Comparison of ENCODE assay signal across 9 cellular contexts in the genomic region with DNA sequence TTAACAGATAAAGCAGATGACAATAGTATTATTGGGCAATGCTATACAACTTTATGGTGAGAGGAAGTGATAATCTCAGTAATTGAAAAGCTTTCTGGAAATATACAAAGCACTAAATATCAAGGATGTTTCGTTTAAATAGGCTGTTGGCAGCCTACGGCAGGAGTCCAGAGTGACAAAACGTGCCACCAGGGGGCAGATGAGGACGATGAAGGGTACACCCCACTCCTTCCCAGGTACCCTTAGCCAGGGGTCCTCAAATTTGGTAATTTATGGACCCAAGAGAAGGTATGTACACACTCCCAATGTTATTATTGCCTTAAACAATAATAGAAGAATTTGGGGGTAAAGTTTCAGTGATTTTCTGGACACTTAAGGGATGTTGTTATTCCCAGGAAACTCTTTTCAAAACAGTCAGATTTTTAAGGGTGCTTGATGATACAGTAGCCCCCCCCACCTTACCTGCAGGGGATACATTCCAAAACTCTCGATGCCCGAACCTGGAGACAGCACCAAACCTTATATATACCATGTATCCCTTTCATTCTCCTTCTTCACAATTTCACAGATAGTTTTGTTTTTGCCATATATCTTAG. TPM values are rescaled to one million over a fixed set of nuclear protein-coding genes. Genes with fewer than 3 reads are reported as not detected.
A peak's percentile ranks its signal among the peaks of the same experiment; 100 is the strongest.
DNase-seq lines count a peak whose midpoint lies in the region; TF ChIP-seq lines count a peak whose summit lies in the region.
"Had no signal": no experiment of that assay in that cellular context is flagged by ENCODE, and none has a peak within 500 bp of the region (broad histone marks: within the 10 kb centered on the region; RNA-seq: fewer than 3 reads in every experiment).

No MANE protein-coding gene starts in this region.

- TF ChIP-seq CTCF in epithelial cell of esophagus (IDR thresholded peaks at IDR 0.05; ENCODE audit: insufficient read depth, low read depth, low read length, missing control alignments) (peak; percentile 53), progenitor cell of endocrine pancreas (IDR thresholded peaks at IDR 0.05; ENCODE audit: unreplicated experiment) (peak; percentile 68)

- no peak overlapping the region for H3K27ac Mint-ChIP-seq in progenitor cell of endocrine pancreas
- H3K27ac Mint-ChIP-seq in immature natural killer cell, result no peak overlapping the region
- H3K27ac Mint-ChIP-seq: activated B cell treated with CpG ODN at 0.5 μM for 24 hours had no signal

- H3K4me3 Mint-ChIP-seq in progenitor cell of endocrine pancreas (ENCODE audit: low read depth) (no peak overlapping the region), immature natural killer cell (no peak overlapping the region)
- H3K4me3 Mint-ChIP-seq: activated B cell treated with CpG ODN at 0.5 μM for 24 hours had no signal

- no peaks in the 10 kb centered on the region for H3K36me3 Mint-ChIP-seq in progenitor cell of endocrine pancreas (ENCODE audit: insufficient read depth)
- H3K36me3 Mint-ChIP-seq in immature natural killer cell, result no peaks in the 10 kb centered on the region

- DNase-seq in SKM-1 (lab: John Stamatoyannopoulos, UW; ENCODE audit: unreplicated experiment) (peak; percentile 40), SKM-1 treated with dmso at 0.1 percent for 144 hours (lab: John Stamatoyannopoulos, UW; ENCODE audit: unreplicated experiment) (no peak), NCI-H748 (lab: John Stamatoyannopoulos, UW; ENCODE audit: unreplicated experiment) (peak; percentile 50), epithelial cell of esophagus (ENCODE audit: low read depth) (peak; percentile 8), progenitor cell of endocrine pancreas (ENCODE audit: low spot score, unreplicated experiment) (no peak), NCI-H187 treated with DMSO at 0.1 percent for 48 hours (lab: John Stamatoyannopoulos, UW) (no peak), immature natural killer cell (no peak), NCI-H2196 treated with DMSO at 0.1 percent for 48 hours (lab: John Stamatoyannopoulos, UW; ENCODE audit: unreplicated experiment) (no peak)
- DNase-seq: activated B cell treated with CpG ODN at 0.5 μM for 24 hours had no signal

- no peak overlapping the region for H3K4me3 ChIP-seq in epithelial cell of esophagus (ENCODE audit: low read length)

- peaks cover 3% of the 10 kb centered on the region for H3K9me3 Mint-ChIP-seq in progenitor cell of endocrine pancreas (ENCODE audit: low read depth)
- peaks cover 0 to 3% (median 0%) of the 10 kb centered on the region in 6 donors for H3K9me3 Mint-ChIP-seq in immature natural killer cell
- H3K9me3 Mint-ChIP-seq: activated B cell treated with CpG ODN at 0.5 μM for 24 hours had no signal

- H3K27me3 Mint-ChIP-seq in progenitor cell of endocrine pancreas (no peaks in the 10 kb centered on the region), immature natural killer cell (ENCODE audit: low read depth in 3 of 3) (peaks cover 2 to 6% (median 3%) of the 10 kb centered on the region in 3 donors)

- H3K4me1 Mint-ChIP-seq in progenitor cell of endocrine pancreas (ENCODE audit: low read depth), result peaks cover 5% of the 10 kb centered on the region
- H3K4me1 Mint-ChIP-seq in immature natural killer cell, result no peaks in the 10 kb centered on the region
- H3K4me1 Mint-ChIP-seq: activated B cell treated with CpG ODN at 0.5 μM for 24 hours had no signal

RNA-seq across cellular contexts. Expression of gene MAGEL2, which starts 1.4 kb away (rescaled TPM):
- total RNA-seq in progenitor cell of endocrine pancreas, result 14.3 and 16.1 TPM in 2 replicates
- polyA plus RNA-seq in immature natural killer cell, result not detected
- total RNA-seq: activated B cell treated with CpG ODN at 0.5 μM for 24 hours had no signal

RNA-seq across cellular contexts. Expression of gene NDN, which starts 38.1 kb away (rescaled TPM):
- total RNA-seq in progenitor cell of endocrine pancreas, result 46.9 and 51.8 TPM in 2 replicates
- 1 to 10 TPM; 2.0 to 2.4 (median 2.2) TPM for polyA plus RNA-seq in immature natural killer cell
- total RNA-seq: activated B cell treated with CpG ODN at 0.5 μM for 24 hours had no signal

Comparison
In these comparisons a context has a peak if more than half of its experiments do, and no peak if none do; other contexts are left out.
1. DNase-seq: peak in SKM-1 (single experiment), NCI-H748 (single experiment) and epithelial cell of esophagus (single experiment); none in SKM-1 treated with dmso at 0.1 percent for 144 hours (single experiment), progenitor cell of endocrine pancreas (single experiment), NCI-H187 treated with DMSO at 0.1 percent for 48 hours (single experiment), immature natural killer cell (0 of 3) and NCI-H2196 treated with DMSO at 0.1 percent for 48 hours (single experiment).